Comparison of ENCODE assay signal across 1 cellular context in the genomic region with DNA sequence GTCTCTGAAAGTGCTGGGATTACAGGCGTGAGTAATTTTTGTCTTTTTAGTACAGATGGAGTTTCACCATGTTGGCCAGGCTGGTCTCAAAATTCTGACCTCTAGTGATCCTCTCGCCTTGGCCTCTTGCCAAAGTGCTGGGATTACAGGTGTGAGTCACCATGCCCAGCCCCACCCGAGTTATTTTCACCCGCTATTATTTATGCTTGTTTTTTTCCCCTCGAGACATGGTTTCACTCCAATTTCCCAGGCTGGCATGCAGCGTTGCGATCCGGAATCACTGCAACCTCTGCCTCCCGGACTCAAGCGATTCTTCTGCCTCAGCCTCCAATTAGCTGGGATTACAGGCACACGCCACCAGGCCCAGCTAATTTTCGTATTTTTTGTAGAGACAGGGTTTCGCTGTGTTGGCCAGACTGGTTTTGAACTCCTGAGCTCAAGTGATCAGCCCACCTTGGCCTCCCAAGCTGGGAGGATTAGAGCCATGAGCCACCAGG.
TF ChIP-seq lines count a peak whose summit lies in the region.

No MANE protein-coding gene starts in this region.

TF ChIP-seq in HEK293, 187 proteins besides CTCF, POLR2A, EP300 and RAD21 (continued from another document):
- TF ChIP-seq ZNF362 (tag by site-specific recombination; IDR thresholded peaks at IDR 0.05) (no peak), YY1 (tag by site-specific recombination; IDR thresholded peaks at IDR 0.05) (no peak), REPIN1 (tag by site-specific recombination; IDR thresholded peaks at IDR 0.05; ENCODE audit: low read depth) (no peak), SCRT2 (tag by site-specific recombination; IDR thresholded peaks at IDR 0.05) (peak; percentile 47; the same call in 1 of the 2 replicates), ZNF16 (tag by site-specific recombination; IDR thresholded peaks at IDR 0.05; ENCODE audit: low read depth) (no peak), ZNF146 (tag by site-specific recombination; IDR thresholded peaks at IDR 0.05) (no peak), KLF8 (tag by site-specific recombination; IDR thresholded peaks at IDR 0.05) (peak; percentile 21; the same call in 1 of the 2 replicates), ZNF707 (tag by site-specific recombination; IDR thresholded peaks at IDR 0.05) (no peak), ZNF791 (tag by site-specific recombination; IDR thresholded peaks at IDR 0.05) (no peak)
- TF ChIP-seq, protein P1, sequence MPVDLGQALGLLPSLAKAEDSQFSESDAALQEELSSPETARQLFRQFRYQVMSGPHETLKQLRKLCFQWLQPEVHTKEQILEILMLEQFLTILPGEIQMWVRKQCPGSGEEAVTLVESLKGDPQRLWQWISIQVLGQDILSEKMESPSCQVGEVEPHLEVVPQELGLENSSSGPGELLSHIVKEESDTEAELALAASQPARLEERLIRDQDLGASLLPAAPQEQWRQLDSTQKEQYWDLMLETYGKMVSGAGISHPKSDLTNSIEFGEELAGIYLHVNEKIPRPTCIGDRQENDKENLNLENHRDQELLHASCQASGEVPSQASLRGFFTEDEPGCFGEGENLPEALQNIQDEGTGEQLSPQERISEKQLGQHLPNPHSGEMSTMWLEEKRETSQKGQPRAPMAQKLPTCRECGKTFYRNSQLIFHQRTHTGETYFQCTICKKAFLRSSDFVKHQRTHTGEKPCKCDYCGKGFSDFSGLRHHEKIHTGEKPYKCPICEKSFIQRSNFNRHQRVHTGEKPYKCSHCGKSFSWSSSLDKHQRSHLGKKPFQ (tag by site-specific recombination; IDR thresholded peaks at IDR 0.05): peak; percentile 20; the same call in 1 of the 2 replicates
- TF ChIP-seq, protein P2, sequence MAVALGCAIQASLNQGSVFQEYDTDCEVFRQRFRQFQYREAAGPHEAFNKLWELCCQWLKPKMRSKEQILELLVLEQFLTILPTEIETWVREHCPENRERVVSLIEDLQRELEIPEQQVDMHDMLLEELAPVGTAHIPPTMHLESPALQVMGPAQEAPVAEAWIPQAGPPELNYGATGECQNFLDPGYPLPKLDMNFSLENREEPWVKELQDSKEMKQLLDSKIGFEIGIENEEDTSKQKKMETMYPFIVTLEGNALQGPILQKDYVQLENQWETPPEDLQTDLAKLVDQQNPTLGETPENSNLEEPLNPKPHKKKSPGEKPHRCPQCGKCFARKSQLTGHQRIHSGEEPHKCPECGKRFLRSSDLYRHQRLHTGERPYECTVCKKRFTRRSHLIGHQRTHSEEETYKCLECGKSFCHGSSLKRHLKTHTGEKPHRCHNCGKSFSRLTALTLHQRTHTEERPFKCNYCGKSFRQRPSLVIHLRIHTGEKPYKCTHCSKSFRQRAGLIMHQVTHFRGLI (tag by site-specific recombination; IDR thresholded peaks at IDR 0.05): 0 out of 2 replicates have a peak, but pooled peaks have one; percentile 22
- TF ChIP-seq, protein P3, sequence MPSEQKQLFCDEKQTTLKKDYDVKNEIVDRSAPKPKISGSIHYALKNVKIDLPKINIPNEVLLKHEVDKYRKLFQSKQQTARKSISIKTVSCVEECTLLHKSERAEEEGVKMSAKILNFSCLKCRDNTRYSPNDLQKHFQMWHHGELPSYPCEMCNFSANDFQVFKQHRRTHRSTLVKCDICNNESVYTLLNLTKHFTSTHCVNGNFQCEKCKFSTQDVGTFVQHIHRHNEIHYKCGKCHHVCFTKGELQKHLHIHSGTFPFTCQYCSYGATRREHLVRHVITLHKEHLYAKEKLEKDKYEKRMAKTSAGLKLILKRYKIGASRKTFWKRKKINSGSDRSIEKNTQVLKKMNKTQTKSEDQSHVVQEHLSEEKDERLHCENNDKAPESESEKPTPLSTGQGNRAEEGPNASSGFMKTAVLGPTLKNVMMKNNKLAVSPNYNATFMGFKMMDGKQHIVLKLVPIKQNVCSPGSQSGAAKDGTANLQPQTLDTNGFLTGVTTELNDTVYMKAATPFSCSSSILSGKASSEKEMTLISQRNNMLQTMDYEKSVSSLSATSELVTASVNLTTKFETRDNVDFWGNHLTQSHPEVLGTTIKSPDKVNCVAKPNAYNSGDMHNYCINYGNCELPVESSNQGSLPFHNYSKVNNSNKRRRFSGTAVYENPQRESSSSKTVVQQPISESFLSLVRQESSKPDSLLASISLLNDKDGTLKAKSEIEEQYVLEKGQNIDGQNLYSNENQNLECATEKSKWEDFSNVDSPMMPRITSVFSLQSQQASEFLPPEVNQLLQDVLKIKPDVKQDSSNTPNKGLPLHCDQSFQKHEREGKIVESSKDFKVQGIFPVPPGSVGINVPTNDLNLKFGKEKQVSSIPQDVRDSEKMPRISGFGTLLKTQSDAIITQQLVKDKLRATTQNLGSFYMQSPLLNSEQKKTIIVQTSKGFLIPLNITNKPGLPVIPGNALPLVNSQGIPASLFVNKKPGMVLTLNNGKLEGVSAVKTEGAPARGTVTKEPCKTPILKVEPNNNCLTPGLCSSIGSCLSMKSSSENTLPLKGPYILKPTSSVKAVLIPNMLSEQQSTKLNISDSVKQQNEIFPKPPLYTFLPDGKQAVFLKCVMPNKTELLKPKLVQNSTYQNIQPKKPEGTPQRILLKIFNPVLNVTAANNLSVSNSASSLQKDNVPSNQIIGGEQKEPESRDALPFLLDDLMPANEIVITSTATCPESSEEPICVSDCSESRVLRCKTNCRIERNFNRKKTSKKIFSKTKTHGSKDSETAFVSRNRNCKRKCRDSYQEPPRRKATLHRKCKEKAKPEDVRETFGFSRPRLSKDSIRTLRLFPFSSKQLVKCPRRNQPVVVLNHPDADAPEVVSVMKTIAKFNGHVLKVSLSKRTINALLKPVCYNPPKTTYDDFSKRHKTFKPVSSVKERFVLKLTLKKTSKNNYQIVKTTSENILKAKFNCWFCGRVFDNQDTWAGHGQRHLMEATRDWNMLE (tag by site-specific recombination; conservative IDR thresholded peaks at IDR 0.05; ENCODE audit: low read depth): no peak
- TF ChIP-seq, protein P4, sequence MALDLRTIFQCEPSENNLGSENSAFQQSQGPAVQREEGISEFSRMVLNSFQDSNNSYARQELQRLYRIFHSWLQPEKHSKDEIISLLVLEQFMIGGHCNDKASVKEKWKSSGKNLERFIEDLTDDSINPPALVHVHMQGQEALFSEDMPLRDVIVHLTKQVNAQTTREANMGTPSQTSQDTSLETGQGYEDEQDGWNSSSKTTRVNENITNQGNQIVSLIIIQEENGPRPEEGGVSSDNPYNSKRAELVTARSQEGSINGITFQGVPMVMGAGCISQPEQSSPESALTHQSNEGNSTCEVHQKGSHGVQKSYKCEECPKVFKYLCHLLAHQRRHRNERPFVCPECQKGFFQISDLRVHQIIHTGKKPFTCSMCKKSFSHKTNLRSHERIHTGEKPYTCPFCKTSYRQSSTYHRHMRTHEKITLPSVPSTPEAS (tag by site-specific recombination; IDR thresholded peaks at IDR 0.05): no peak
